ENCODE assay signal across 16 cellular contexts in the genomic region with DNA sequence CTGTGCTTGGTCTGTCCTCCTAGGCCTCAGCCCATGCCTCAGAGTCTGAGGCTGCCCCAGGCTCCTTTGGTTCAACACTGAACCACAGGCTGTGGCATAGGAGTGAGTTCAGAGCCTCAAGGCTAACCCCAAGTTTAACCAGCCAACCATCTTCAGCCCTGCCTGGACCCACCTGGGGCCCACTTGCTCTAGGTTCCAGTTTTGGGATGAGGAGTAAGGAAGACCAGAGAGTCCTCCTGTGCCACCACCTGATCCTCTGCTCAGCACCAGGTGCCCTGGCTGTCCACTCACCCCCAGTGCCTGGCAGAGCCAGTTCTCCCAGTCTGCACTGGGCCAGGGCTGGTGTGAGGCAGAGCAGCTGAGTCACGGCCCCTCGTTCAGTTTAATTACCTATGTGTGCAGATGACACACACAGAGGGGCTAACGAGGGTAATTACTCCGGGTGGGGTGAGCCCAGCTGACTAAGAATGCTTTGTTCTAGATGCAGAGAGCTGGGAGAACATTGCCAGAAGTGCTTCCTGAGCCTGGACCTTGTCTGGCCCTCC. TPM values are rescaled to one million over a fixed set of nuclear protein-coding genes. Genes with fewer than 3 reads are reported as not detected.
A peak's percentile ranks its signal among the peaks of the same experiment; 100 is the strongest.
DNase-seq lines count a peak whose midpoint lies in the region; ATAC-seq, FAIRE-seq and TF ChIP-seq lines count a peak whose summit lies in the region.
"Had no signal": no experiment of that assay in that cellular context is flagged by ENCODE, and none has a peak within 500 bp of the region (broad histone marks: within the 10 kb centered on the region; RNA-seq: fewer than 3 reads in every experiment).

No MANE protein-coding gene starts in this region.

- no peaks in the 10 kb centered on the region for H3K9me3 Mint-ChIP-seq in stimulated activated naive CD8-positive, alpha-beta T cell treated with anti-CD3 and anti-CD28 coated beads, Interleukin-15, Interleukin-2, amounts not matched to agents 100 ng/mL and 50 ng/mL, for 24 hours
- H3K9me3 Mint-ChIP-seq in stimulated activated naive CD8-positive, alpha-beta T cell treated with anti-CD3 and anti-CD28 coated beads, Interleukin-15, amount 100 ng/mL, for 72 hours = peaks cover 0 to 6% of the 10 kb centered on the region in 2 donors
- H3K9me3 Mint-ChIP-seq: activated naive CD8-positive, alpha-beta T cell treated with anti-CD3 and anti-CD28 coated beads, Interleukin-2, amount 50 U/mL, for 24 hours; central memory CD8-positive, alpha-beta T cell had no signal

- WGBS in transverse colon (ENCODE audit: low coverage in 1 of 2), 2 donors = 31% methylated on average over 3 of the region's 4 CpGs; no CpG with 5 or more reads in 1 of the 2 donors

- no peaks in the 10 kb centered on the region for H3K27me3 Mint-ChIP-seq in stimulated activated naive CD8-positive, alpha-beta T cell treated with anti-CD3 and anti-CD28 coated beads, Interleukin-15, Interleukin-2, amounts not matched to agents 100 ng/mL and 50 ng/mL, for 24 hours
- no peaks in the 10 kb centered on the region for H3K27me3 Mint-ChIP-seq in stimulated activated naive CD8-positive, alpha-beta T cell treated with anti-CD3 and anti-CD28 coated beads, Interleukin-15, amount 100 ng/mL, for 72 hours
- H3K27me3 Mint-ChIP-seq: activated naive CD8-positive, alpha-beta T cell treated with anti-CD3 and anti-CD28 coated beads, Interleukin-2, amount 50 U/mL, for 24 hours; central memory CD8-positive, alpha-beta T cell had no signal

- TF ChIP-seq POLR2A in transverse colon (IDR thresholded peaks at IDR 0.05) = no peak

- no peaks in the 10 kb centered on the region for H3K27me3 ChIP-seq in transverse colon
- H3K27me3 ChIP-seq: BE2C, SJSA1 had no signal

- no peak for ATAC-seq in stimulated activated naive CD8-positive, alpha-beta T cell treated with anti-CD3 and anti-CD28 coated beads, Interleukin-15, amount 100 ng/mL, for 72 hours
- no peak for ATAC-seq in GM18861 (IDR thresholded peaks at IDR 0.05; ENCODE audit: unreplicated experiment)
- ATAC-seq: activated naive CD8-positive, alpha-beta T cell treated with anti-CD3 and anti-CD28 coated beads, Interleukin-2, amount 50 U/mL, for 24 hours had no signal

- H3K4me3 ChIP-seq in transverse colon = no peak overlapping the region
- H3K4me3 ChIP-seq: SJSA1 had no signal

- no peaks in the 10 kb centered on the region for H3K36me3 ChIP-seq in transverse colon
- H3K36me3 ChIP-seq: BE2C, SJSA1 had no signal

- H3K27ac Mint-ChIP-seq in stimulated activated naive CD8-positive, alpha-beta T cell treated with anti-CD3 and anti-CD28 coated beads, Interleukin-15, Interleukin-2, amounts not matched to agents 100 ng/mL and 50 ng/mL, for 24 hours = peak overlapping the region; percentile 17
- H3K27ac Mint-ChIP-seq in stimulated activated naive CD8-positive, alpha-beta T cell treated with anti-CD3 and anti-CD28 coated beads, Interleukin-15, amount 100 ng/mL, for 72 hours = peak overlapping the region in 1 of 2 donors; percentile 57
- H3K27ac Mint-ChIP-seq: activated naive CD8-positive, alpha-beta T cell treated with anti-CD3 and anti-CD28 coated beads, Interleukin-2, amount 50 U/mL, for 24 hours; progenitor cell of endocrine pancreas had no signal

- H3K36me3 Mint-ChIP-seq in stimulated activated naive CD8-positive, alpha-beta T cell treated with anti-CD3 and anti-CD28 coated beads, Interleukin-15, Interleukin-2, amounts not matched to agents 100 ng/mL and 50 ng/mL, for 24 hours (ENCODE audit: low read depth) = no peaks in the 10 kb centered on the region

- in situ Hi-C loops in transverse colon (cut with MboI; ENCODE audit: low pct_ligation_motif_present in 1 of 4, low pct_unique_long_range_greater_than_20kb in 1 of 4, low sequenced_read_pairs in 3 of 4) = loop anchor here (5.0 to 25.0 kb wide), 4 partner anchors 96 to 504 kb away; no protein-coding TSS in a partner anchor

- intact Hi-C loops in transverse colon (cut with DNase I; ENCODE audit: low total_unique reads) = no loop called here

- TF ChIP-seq EP300 in transverse colon (IDR thresholded peaks at IDR 0.05; ENCODE audit: low read depth) = no peak

- TF ChIP-seq CTCF in D721Med (IDR thresholded peaks at IDR 0.05; ENCODE audit: insufficient read depth, missing control alignments) = no peak
- no peak for TF ChIP-seq CTCF in transverse colon (IDR thresholded peaks at IDR 0.05)

- no peaks in the 10 kb centered on the region for H3K4me1 ChIP-seq in transverse colon
- H3K4me1 ChIP-seq: BE2C, SJSA1 had no signal

- no peak for FAIRE-seq in D721Med (lab: Jason Lieb, UNC)
- FAIRE-seq: endometrium had no signal

- no peak overlapping the region for H3K4me3 Mint-ChIP-seq in stimulated activated naive CD8-positive, alpha-beta T cell treated with anti-CD3 and anti-CD28 coated beads, Interleukin-15, Interleukin-2, amounts not matched to agents 100 ng/mL and 50 ng/mL, for 24 hours
- H3K4me3 Mint-ChIP-seq in stimulated activated naive CD8-positive, alpha-beta T cell treated with anti-CD3 and anti-CD28 coated beads, Interleukin-15, amount 100 ng/mL, for 72 hours = no peak overlapping the region
- H3K4me3 Mint-ChIP-seq: activated naive CD8-positive, alpha-beta T cell treated with anti-CD3 and anti-CD28 coated beads, Interleukin-2, amount 50 U/mL, for 24 hours; central memory CD8-positive, alpha-beta T cell had no signal

- no peaks in the 10 kb centered on the region for H3K9me3 ChIP-seq in transverse colon
- H3K9me3 ChIP-seq: BE2C, SJSA1 had no signal

- H3K4me1 Mint-ChIP-seq in stimulated activated naive CD8-positive, alpha-beta T cell treated with anti-CD3 and anti-CD28 coated beads, Interleukin-15, Interleukin-2, amounts not matched to agents 100 ng/mL and 50 ng/mL, for 24 hours (ENCODE audit: low read depth) = peaks cover 53% of the 10 kb centered on the region
- peaks cover 37% of the 10 kb centered on the region for H3K4me1 Mint-ChIP-seq in stimulated activated naive CD8-positive, alpha-beta T cell treated with anti-CD3 and anti-CD28 coated beads, Interleukin-15, amount 100 ng/mL, for 72 hours

- DNase-seq in stimulated activated naive CD8-positive, alpha-beta T cell treated with anti-CD3 and anti-CD28 coated beads, Interleukin-15, amount 100 ng/mL, for 72 hours = no peak
- DNase-seq in RPMI7951 (ENCODE audit: low read depth) (peak; percentile 34), kidney tubule cell (ENCODE audit: low spot score) (peak; percentile 66), NCI-H524 treated with DMSO at 0.1 percent for 48 hours (lab: John Stamatoyannopoulos, UW) (no peak), D721Med (ENCODE audit: insufficient read length, low spot score) (no peak), transverse colon (no peak)
- DNase-seq: activated naive CD8-positive, alpha-beta T cell treated with anti-CD3 and anti-CD28 coated beads, Interleukin-2, amount 50 U/mL, for 24 hours; BE2C; NCI-H1436 treated with DMSO at 0.1 percent for 48 hours; NCI-H82 had no signal

- H3K27ac ChIP-seq in transverse colon = no peak overlapping the region
- H3K27ac ChIP-seq: SJSA1 had no signal

RNA-seq across cellular contexts. Expression of gene TMPRSS13, which starts 12.0 kb away (rescaled TPM):
- not detected in 2 replicates for total RNA-seq in RPMI7951 (2014; rRNA removed; shearing (Covaris generic))
- total RNA-seq in transverse colon = under 1 TPM in 2 of 4 donors, not detected in 2; 0.27 to 0.79 TPM
- total RNA-seq: SJSA1 had no signal

RNA-seq across cellular contexts. Expression of gene IL10RA, which starts 45.0 kb away (rescaled TPM):
- 0.12 TPM in 1 of 2 replicates, not detected in the other for total RNA-seq in RPMI7951 (2014; rRNA removed; shearing (Covaris generic))
- total RNA-seq in transverse colon = 10 to 100 TPM in 3 of 4 donors, 1 to 10 TPM in 1; 2.8 to 25.4 (median 18.4) TPM
- total RNA-seq: SJSA1 had no signal

Comparison
In these comparisons a context has a peak if more than half of its experiments do, and no peak if none do; other contexts are left out.
1. DNase-seq: peak in RPMI7951 (single experiment) and kidney tubule cell (single experiment); none in stimulated activated naive CD8-positive, alpha-beta T cell treated with anti-CD3 and anti-CD28 coated beads, Interleukin-15, amount 100 ng/mL, for 72 hours (0 of 2), NCI-H524 treated with DMSO at 0.1 percent for 48 hours (single experiment), D721Med (single experiment) and transverse colon (single experiment).